Comparison of ENCODE assay signal across 13 cellular contexts in genomic region chr4:85610450-85610849, GRCh38.
DNase-seq lines count a peak whose midpoint lies in the region; ATAC-seq lines count a peak whose summit lies in the region.
"Had no signal": no experiment of that assay in that cellular context is flagged by ENCODE, and none has a peak within 500 bp of the region (broad histone marks: within the 10 kb centered on the region; RNA-seq: fewer than 3 reads in every experiment).

No MANE protein-coding gene starts in this region.

- ATAC-seq in activated CD4-positive, alpha-beta T cell treated with anti-CD3 and anti-CD28 coated beads for 36 hours: peak; percentile 88
- peak; percentile 90 for ATAC-seq in GM21528 (IDR thresholded peaks at IDR 0.05; ENCODE audit: low FRiP score, unreplicated experiment)
- peak; percentile 79 for ATAC-seq in HG03108 (IDR thresholded peaks at IDR 0.05; ENCODE audit: unreplicated experiment)
- peak; percentile 18 for ATAC-seq in memory B cell (ENCODE audit: low read depth)
- no peak for ATAC-seq in sciatic nerve
- ATAC-seq: esophagus mucosa had no signal

- peak; percentile 30 for DNase-seq in activated CD4-positive, alpha-beta T cell treated with anti-CD3 and anti-CD28 coated beads for 36 hours
- DNase-seq in activated CD4-positive, alpha-beta T cell treated with anti-CD3 and anti-CD28 coated beads for 1 hour: no peak
- DNase-seq in memory B cell (ENCODE audit: low spot score in 2 of 2) (no peak), globus pallidus (ENCODE audit: low spot score) (no peak), sciatic nerve (ENCODE audit: low spot score) (no peak), NCI-H146 (lab: John Stamatoyannopoulos, UW) (no peak)
- DNase-seq: kidney, NCI-H1694, SHP77 had no signal

- CTCF ChIA-PET in activated CD4-positive, alpha-beta T cell treated with anti-CD3 and anti-CD28 coated beads for 36 hours (lab: Charles Lee): no interaction called here

- no peaks in the 10 kb centered on the region for H3K36me3 Mint-ChIP-seq in activated CD4-positive, alpha-beta T cell treated with anti-CD3 and anti-CD28 coated beads for 36 hours (ENCODE audit: low read depth)
- peaks cover 13% of the 10 kb centered on the region for H3K36me3 Mint-ChIP-seq in memory B cell
- H3K36me3 Mint-ChIP-seq: type B pancreatic cell had no signal

- intact Hi-C loops in activated CD4-positive, alpha-beta T cell treated with anti-CD3 and anti-CD28 coated beads for 36 hours (cut with DNase I, micrococcal nuclease): no loop called here
- intact Hi-C loops in sciatic nerve (cut with DNase I): no loop called here

- H3K9me3 Mint-ChIP-seq in activated CD4-positive, alpha-beta T cell treated with anti-CD3 and anti-CD28 coated beads for 36 hours (ENCODE audit: low read depth): no peaks in the 10 kb centered on the region
- H3K9me3 Mint-ChIP-seq in memory B cell: peaks cover 1% of the 10 kb centered on the region
- H3K9me3 Mint-ChIP-seq: type B pancreatic cell had no signal

- H3K27ac Mint-ChIP-seq in activated CD4-positive, alpha-beta T cell treated with anti-CD3 and anti-CD28 coated beads for 36 hours: peak overlapping the region; percentile 11
- H3K27ac Mint-ChIP-seq in memory B cell: peak overlapping the region; percentile 87
- H3K27ac Mint-ChIP-seq: type B pancreatic cell had no signal

- POLR2A ChIA-PET in activated CD4-positive, alpha-beta T cell treated with anti-CD3 and anti-CD28 coated beads for 36 hours (lab: Charles Lee): no interaction called here

- no peaks in the 10 kb centered on the region for H3K27me3 Mint-ChIP-seq in activated CD4-positive, alpha-beta T cell treated with anti-CD3 and anti-CD28 coated beads for 36 hours
- no peaks in the 10 kb centered on the region for H3K27me3 Mint-ChIP-seq in memory B cell
- H3K27me3 Mint-ChIP-seq: type B pancreatic cell had no signal

- peaks cover 3% of the 10 kb centered on the region for H3K4me1 Mint-ChIP-seq in activated CD4-positive, alpha-beta T cell treated with anti-CD3 and anti-CD28 coated beads for 36 hours
- peaks cover 23% of the 10 kb centered on the region for H3K4me1 Mint-ChIP-seq in memory B cell

- H3K4me3 Mint-ChIP-seq in activated CD4-positive, alpha-beta T cell treated with anti-CD3 and anti-CD28 coated beads for 36 hours: no peak overlapping the region
- H3K4me3 Mint-ChIP-seq in memory B cell: no peak overlapping the region
- H3K4me3 Mint-ChIP-seq: type B pancreatic cell had no signal
